In genomic region chr15:78237146-78237545, GRCh38 we compare ENCODE assay signal across 23 cellular contexts. TPM values are rescaled to one million over a fixed set of nuclear protein-coding genes. Genes with fewer than 3 reads are reported as not detected.
DNase-seq lines count a peak whose midpoint lies in the region; ATAC-seq and TF ChIP-seq lines count a peak whose summit lies in the region.
"Had no signal": no experiment of that assay in that cellular context is flagged by ENCODE, and none has a peak within 500 bp of the region (broad histone marks: within the 10 kb centered on the region; RNA-seq: fewer than 3 reads in every experiment).

No MANE protein-coding gene starts in this region.

- peaks cover 18% of the 10 kb centered on the region for H3K4me1 Mint-ChIP-seq in activated naive CD4-positive, alpha-beta T cell treated with anti-CD3 and anti-CD28 coated beads, Interleukin-2, amount 10 ng/mL, durations not matched to agents 7 days and 5 days
- peaks cover 3% of the 10 kb centered on the region for H3K4me1 Mint-ChIP-seq in activated naive CD4-positive, alpha-beta T cell treated with anti-CD3 and anti-CD28 coated beads for 36 hours (ENCODE audit: low read depth)
- H3K4me1 Mint-ChIP-seq: B cell had no signal

- H3K27me3 Mint-ChIP-seq in activated naive CD4-positive, alpha-beta T cell treated with anti-CD3 and anti-CD28 coated beads, Interleukin-2, amount 10 ng/mL, durations not matched to agents 7 days and 5 days = peaks cover 78% of the 10 kb centered on the region
- H3K27me3 Mint-ChIP-seq in activated naive CD4-positive, alpha-beta T cell treated with anti-CD3 and anti-CD28 coated beads for 36 hours (ENCODE audit: low read depth) = no peaks in the 10 kb centered on the region
- H3K27me3 Mint-ChIP-seq: CD4-positive, alpha-beta T cell had no signal

- intact Hi-C loops in activated naive CD4-positive, alpha-beta T cell treated with anti-CD3 and anti-CD28 coated beads for 36 hours (cut with micrococcal nuclease) = no loop called here
- intact Hi-C loops in sciatic nerve (cut with DNase I) = loop anchor here (10.0 kb wide), 1 partner anchor 122 kb away; no protein-coding TSS in a partner anchor

- DNase-seq in activated naive CD4-positive, alpha-beta T cell treated with anti-CD3 and anti-CD28 coated beads, Interleukin-2, amount 10 ng/mL, durations not matched to agents 7 days and 5 days = no peak
- no peak for DNase-seq in activated naive CD4-positive, alpha-beta T cell treated with anti-CD3 and anti-CD28 coated beads for 36 hours
- DNase-seq in left lobe of liver (ENCODE audit: low spot score) (no peak), sciatic nerve (ENCODE audit: low spot score) (peak; percentile 53), OCI-M1 (lab: John Stamatoyannopoulos, UW) (no peak), smooth muscle cell (lab: John Stamatoyannopoulos, UW; ENCODE audit: unreplicated experiment) (no peak), BE2C (no peak)
- DNase-seq: CD4-positive, alpha-beta T cell; CD8-positive, alpha-beta memory T cell; DMS 273 treated with DMSO at 0.1 percent for 48 hours; DMS79; EL; GDM1; GOT3; HFFc6 had no signal

- no peaks in the 10 kb centered on the region for H4K20me1 ChIP-seq in smooth muscle cell (ENCODE audit: low read depth)
- H4K20me1 ChIP-seq: BLaER1 treated with 17β-estradiol and CSF1 and Interleukin-3, amounts not matched to agents 10 nM and 100 nM had no signal

- H3K27me3 ChIP-seq in smooth muscle cell (ENCODE audit: low read depth) = no peaks in the 10 kb centered on the region
- no peaks in the 10 kb centered on the region for H3K27me3 ChIP-seq in BE2C

- H3K4me2 ChIP-seq in smooth muscle cell = no peak overlapping the region
- H3K4me2 ChIP-seq: BLaER1 treated with 17β-estradiol and CSF1 and Interleukin-3, amounts not matched to agents 10 nM and 100 nM had no signal

- no peak overlapping the region for H3K27ac ChIP-seq in smooth muscle cell (ENCODE audit: low read depth)
- H3K27ac ChIP-seq: 22Rv1; BLaER1 treated with 17β-estradiol and CSF1 and Interleukin-3, amounts not matched to agents 10 nM and 100 nM had no signal

- no peaks in the 10 kb centered on the region for H3K36me3 Mint-ChIP-seq in activated naive CD4-positive, alpha-beta T cell treated with anti-CD3 and anti-CD28 coated beads, Interleukin-2, amount 10 ng/mL, durations not matched to agents 7 days and 5 days
- H3K36me3 Mint-ChIP-seq in activated naive CD4-positive, alpha-beta T cell treated with anti-CD3 and anti-CD28 coated beads for 36 hours (ENCODE audit: low read depth) = no peaks in the 10 kb centered on the region
- H3K36me3 Mint-ChIP-seq: CD14-positive monocyte; CD8-positive, alpha-beta memory T cell had no signal

- H3K9me3 Mint-ChIP-seq in activated naive CD4-positive, alpha-beta T cell treated with anti-CD3 and anti-CD28 coated beads, Interleukin-2, amount 10 ng/mL, durations not matched to agents 7 days and 5 days = no peaks in the 10 kb centered on the region
- H3K9me3 Mint-ChIP-seq in activated naive CD4-positive, alpha-beta T cell treated with anti-CD3 and anti-CD28 coated beads for 36 hours = no peaks in the 10 kb centered on the region
- H3K9me3 Mint-ChIP-seq: CD14-positive monocyte; CD4-positive, alpha-beta T cell; CD8-positive, alpha-beta memory T cell; HFFc6 had no signal

- H3K4me1 ChIP-seq in smooth muscle cell (ENCODE audit: low read depth) (peaks cover 5% of the 10 kb centered on the region), BE2C (no peaks in the 10 kb centered on the region)

- ATAC-seq in left lobe of liver (peak; percentile 18), sciatic nerve (no peak), GM21723 (IDR thresholded peaks at IDR 0.05; ENCODE audit: unreplicated experiment) (no peak)
- ATAC-seq: GM12878 had no signal

- no peak overlapping the region for H3K9ac ChIP-seq in smooth muscle cell (ENCODE audit: low read depth)
- H3K9ac ChIP-seq: BLaER1 treated with 17β-estradiol and CSF1 and Interleukin-3, amounts not matched to agents 10 nM and 100 nM had no signal

- CTCF ChIA-PET in activated naive CD4-positive, alpha-beta T cell treated with anti-CD3 and anti-CD28 coated beads, Interleukin-2, amount 10 ng/mL, durations not matched to agents 7 days and 5 days (lab: Charles Lee) = interaction anchor here (1.1 to 1.9 kb wide), 4 partner anchors 42 to 271 kb away, joined by 3 to 5 read pairs (median 4); no protein-coding TSS in a partner anchor
- CTCF ChIA-PET in activated naive CD4-positive, alpha-beta T cell treated with anti-CD3 and anti-CD28 coated beads for 36 hours (lab: Charles Lee) = interaction anchor here (0.7 to 1.0 kb wide), 2 partner anchors 42 to 59 kb away, joined by 3 read pairs; no protein-coding TSS in a partner anchor

- no peaks in the 10 kb centered on the region for H3F3A ChIP-seq in smooth muscle cell (ENCODE audit: low read depth)

- H3K4me3 ChIP-seq in smooth muscle cell (no peak overlapping the region), BE2C (ENCODE audit: low read depth, low read length) (no peak overlapping the region)
- H3K4me3 ChIP-seq: BLaER1 treated with 17β-estradiol and CSF1 and Interleukin-3, amounts not matched to agents 10 nM and 100 nM; GM12878; HAP-1 had no signal

- H3K36me3 ChIP-seq in smooth muscle cell (ENCODE audit: low read depth) (no peaks in the 10 kb centered on the region), BE2C (no peaks in the 10 kb centered on the region)
- H3K36me3 ChIP-seq: BLaER1 treated with 17β-estradiol and CSF1 and Interleukin-3, amounts not matched to agents 10 nM and 100 nM; HAP-1 had no signal

- no peaks in the 10 kb centered on the region for H3K79me2 ChIP-seq in smooth muscle cell (ENCODE audit: low read depth)

- H3K4me3 Mint-ChIP-seq in activated naive CD4-positive, alpha-beta T cell treated with anti-CD3 and anti-CD28 coated beads, Interleukin-2, amount 10 ng/mL, durations not matched to agents 7 days and 5 days = no peak overlapping the region
- no peak overlapping the region for H3K4me3 Mint-ChIP-seq in activated naive CD4-positive, alpha-beta T cell treated with anti-CD3 and anti-CD28 coated beads for 36 hours
- H3K4me3 Mint-ChIP-seq: B cell; CD14-positive monocyte; CD4-positive, alpha-beta T cell; CD8-positive, alpha-beta memory T cell; HFFc6 had no signal

- TF ChIP-seq CTCF in smooth muscle cell (IDR thresholded peaks at IDR 0.05; ENCODE audit: borderline replicate concordance, insufficient read depth, poor library complexity, severe bottlenecking) (no peak), BE2C (IDR thresholded peaks at IDR 0.05; ENCODE audit: low read depth, low read length) (no peak)

- no peaks in the 10 kb centered on the region for H3K9me3 ChIP-seq in smooth muscle cell (replicated peaks; ENCODE audit: low read depth)
- no peaks in the 10 kb centered on the region for H3K9me3 ChIP-seq in BE2C
- H3K9me3 ChIP-seq: BLaER1 treated with 17β-estradiol and CSF1 and Interleukin-3, amounts not matched to agents 10 nM and 100 nM; HAP-1 had no signal

- no peak overlapping the region for H2AFZ ChIP-seq in smooth muscle cell (ENCODE audit: low read depth)

- WGBS in smooth muscle cell (ENCODE audit: low lambda C conversion rate) = 93% methylated on average over 6 of the region's 6 CpGs

- H3K27ac Mint-ChIP-seq in activated naive CD4-positive, alpha-beta T cell treated with anti-CD3 and anti-CD28 coated beads, Interleukin-2, amount 10 ng/mL, durations not matched to agents 7 days and 5 days = peak overlapping the region; percentile 81
- no peak overlapping the region for H3K27ac Mint-ChIP-seq in activated naive CD4-positive, alpha-beta T cell treated with anti-CD3 and anti-CD28 coated beads for 36 hours
- H3K27ac Mint-ChIP-seq: B cell; CD14-positive monocyte; CD4-positive, alpha-beta T cell; HFFc6 had no signal

RNA-seq across cellular contexts. Expression of gene ACSBG1, which starts 2.8 kb away (rescaled TPM):
- not detected for total RNA-seq in activated naive CD4-positive, alpha-beta T cell treated with anti-CD3 and anti-CD28 coated beads for 36 hours
- total RNA-seq in left lobe of liver = not detected
- 0.18 TPM for total RNA-seq in sciatic nerve
- under 0.01 TPM in 1 of 2 replicates, not detected in the other for total RNA-seq in smooth muscle cell
- 0.22 TPM in 1 of 2 replicates, not detected in the other for polyA plus RNA-seq in smooth muscle cell
- 0.45 TPM for polyA plus RNA-seq in BE2C (2012; ENCODE audit: insufficient read depth, insufficient read length, low read depth)
- total RNA-seq: CD8-positive, alpha-beta memory T cell; HFFc6 had no signal
- polyA plus RNA-seq: AG04450, CD14-positive monocyte had no signal

RNA-seq across cellular contexts. Expression of gene DNAJA4, which starts 27.2 kb away (rescaled TPM):
- total RNA-seq in activated naive CD4-positive, alpha-beta T cell treated with anti-CD3 and anti-CD28 coated beads for 36 hours = 10 to 100 TPM; 40.1 to 41.6 TPM
- 0.86 TPM for total RNA-seq in left lobe of liver
- 18.0 TPM for total RNA-seq in sciatic nerve
- 2.7 and 3.2 TPM in 2 replicates for total RNA-seq in smooth muscle cell
- polyA plus RNA-seq in smooth muscle cell = 4.0 and 5.8 TPM in 2 replicates
- 5.6 TPM for polyA plus RNA-seq in BE2C (2012; ENCODE audit: insufficient read depth, insufficient read length, low read depth)
